In the genomic region with DNA sequence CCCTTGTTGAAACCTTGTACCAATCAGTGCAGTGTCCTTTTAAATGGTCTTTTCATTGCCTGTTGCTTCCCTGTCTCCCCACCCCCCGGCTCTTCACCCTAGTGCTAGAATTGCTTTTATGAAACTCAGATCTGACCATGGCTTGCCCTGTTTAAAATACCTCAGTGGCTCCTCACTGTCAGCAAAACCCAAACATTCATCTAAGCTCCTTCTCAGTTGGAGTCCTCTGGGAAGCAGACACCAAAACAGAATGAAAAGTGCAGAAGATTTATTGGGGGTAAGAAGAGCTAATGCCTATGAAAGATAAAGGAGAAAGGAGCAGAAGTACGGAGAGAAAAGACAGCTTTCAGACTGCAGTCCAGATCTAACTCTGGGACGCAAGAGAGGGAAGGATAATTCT, we compare ENCODE assay signal across 14 cellular contexts. TPM values are rescaled to one million over a fixed set of nuclear protein-coding genes. Genes with fewer than 3 reads are reported as not detected.
DNase-seq lines count a peak whose midpoint lies in the region; ATAC-seq and TF ChIP-seq lines count a peak whose summit lies in the region.
"Had no signal": no experiment of that assay in that cellular context is flagged by ENCODE, and none has a peak within 500 bp of the region (broad histone marks: within the 10 kb centered on the region; RNA-seq: fewer than 3 reads in every experiment).

No MANE protein-coding gene starts in this region.

- 67 to 90% (median 74%) methylated on average over 3 of the region's 3 CpGs for WGBS in stomach, 5 donors

- intact Hi-C loops in lower lobe of right lung (cut with DNase I) (no loop called here), stomach (cut with DNase I; ENCODE audit: low total_unique reads) (no loop called here)

- TF ChIP-seq EP300 in stomach (IDR thresholded peaks at IDR 0.05) = no peak

- no peak for TF ChIP-seq CTCF in lower lobe of right lung (IDR thresholded peaks at IDR 0.05)
- TF ChIP-seq CTCF in stomach (IDR thresholded peaks at IDR 0.05) = no peak

- no peak for DNase-seq in activated CD8-positive, alpha-beta memory T cell treated with anti-CD3 and anti-CD28 coated beads, Interleukin-2, amount 10 ng/mL, durations not matched to agents 7 days and 5 days
- DNase-seq in activated CD8-positive, alpha-beta memory T cell treated with anti-CD3 and anti-CD28 coated beads, Interleukin-2, amount 50 U/mL, for 48 hours = no peak
- no peak for DNase-seq in activated naive CD8-positive, alpha-beta T cell treated with anti-CD3 and anti-CD28 coated beads, Interleukin-2, amount 10 ng/mL, durations not matched to agents 7 days and 5 days
- no peak for DNase-seq in lower lobe of right lung
- no peak for DNase-seq in stomach
- no peak for DNase-seq in HT-29 (ENCODE audit: low spot score)
- DNase-seq in NCI-H1436 (lab: John Stamatoyannopoulos, UW) = no peak
- DNase-seq in SHP77 (lab: John Stamatoyannopoulos, UW) = no peak
- DNase-seq: activated T-cell treated with anti-CD3 and anti-CD28 coated beads for 4 hours, brain microvascular endothelial cell, DMS53, NCI-H1092, NCI-H524 treated with DMSO at 0.1 percent for 48 hours had no signal

- CTCF ChIA-PET in activated CD8-positive, alpha-beta memory T cell treated with anti-CD3 and anti-CD28 coated beads, Interleukin-2, amount 10 ng/mL, durations not matched to agents 7 days and 5 days (lab: Charles Lee) = interaction anchor here (5.9 to 7.4 kb wide), 3 partner anchors 9 to 31 kb away, joined by 38 to 71 read pairs (median 63); no protein-coding TSS in a partner anchor

- no peaks in the 10 kb centered on the region for H3K9me3 Mint-ChIP-seq in activated CD8-positive, alpha-beta memory T cell treated with anti-CD3 and anti-CD28 coated beads, Interleukin-2, amount 10 ng/mL, durations not matched to agents 7 days and 5 days (ENCODE audit: low read depth)
- H3K9me3 Mint-ChIP-seq in activated naive CD8-positive, alpha-beta T cell treated with anti-CD3 and anti-CD28 coated beads, Interleukin-2, amount 10 ng/mL, durations not matched to agents 7 days and 5 days = no peaks in the 10 kb centered on the region

- H3K36me3 ChIP-seq in lower lobe of right lung (no peaks in the 10 kb centered on the region), stomach (peaks cover 0 to 3% (median 0%) of the 10 kb centered on the region in 4 donors)
- H3K36me3 ChIP-seq: brain microvascular endothelial cell had no signal

- H3K27ac ChIP-seq in lower lobe of right lung (peak overlapping the region; percentile 26), stomach (peak overlapping the region; percentile 45 to 80 (median 63))
- H3K27ac ChIP-seq: brain microvascular endothelial cell had no signal

- no peak for TF ChIP-seq POLR2A in stomach (IDR thresholded peaks at IDR 0.05)

- H3K27me3 Mint-ChIP-seq in activated CD8-positive, alpha-beta memory T cell treated with anti-CD3 and anti-CD28 coated beads, Interleukin-2, amount 10 ng/mL, durations not matched to agents 7 days and 5 days = no peaks in the 10 kb centered on the region
- no peaks in the 10 kb centered on the region for H3K27me3 Mint-ChIP-seq in activated naive CD8-positive, alpha-beta T cell treated with anti-CD3 and anti-CD28 coated beads, Interleukin-2, amount 10 ng/mL, durations not matched to agents 7 days and 5 days

- POLR2A ChIA-PET in activated naive CD8-positive, alpha-beta T cell treated with anti-CD3 and anti-CD28 coated beads, Interleukin-2, amount 10 ng/mL, durations not matched to agents 7 days and 5 days (lab: Charles Lee) = interaction anchor here (1.2 to 5.9 kb wide), 3 partner anchors 14 to 46 kb away, joined by 4 to 45 read pairs (median 32); no protein-coding TSS in a partner anchor

- peaks cover 89% of the 10 kb centered on the region for H3K4me1 Mint-ChIP-seq in activated CD8-positive, alpha-beta memory T cell treated with anti-CD3 and anti-CD28 coated beads, Interleukin-2, amount 10 ng/mL, durations not matched to agents 7 days and 5 days
- peaks cover 77% of the 10 kb centered on the region for H3K4me1 Mint-ChIP-seq in activated naive CD8-positive, alpha-beta T cell treated with anti-CD3 and anti-CD28 coated beads, Interleukin-2, amount 10 ng/mL, durations not matched to agents 7 days and 5 days

- H3K9me3 ChIP-seq in lower lobe of right lung (no peaks in the 10 kb centered on the region), stomach (no peaks in the 10 kb centered on the region)

- ATAC-seq in activated CD8-positive, alpha-beta memory T cell treated with anti-CD3 and anti-CD28 coated beads, Interleukin-2, amount 10 ng/mL, durations not matched to agents 7 days and 5 days = no peak
- ATAC-seq in activated naive CD8-positive, alpha-beta T cell treated with anti-CD3 and anti-CD28 coated beads, Interleukin-2, amount 10 ng/mL, durations not matched to agents 7 days and 5 days (ENCODE audit: low read depth) = no peak
- ATAC-seq in lower lobe of right lung = no peak
- ATAC-seq: sciatic nerve had no signal

- H3K4me3 Mint-ChIP-seq in activated CD8-positive, alpha-beta memory T cell treated with anti-CD3 and anti-CD28 coated beads, Interleukin-2, amount 10 ng/mL, durations not matched to agents 7 days and 5 days = no peak overlapping the region
- H3K4me3 Mint-ChIP-seq in activated naive CD8-positive, alpha-beta T cell treated with anti-CD3 and anti-CD28 coated beads, Interleukin-2, amount 10 ng/mL, durations not matched to agents 7 days and 5 days = no peak overlapping the region

- H3K27me3 ChIP-seq in lower lobe of right lung (ENCODE audit: low read depth) (no peaks in the 10 kb centered on the region), stomach (no peaks in the 10 kb centered on the region)
- H3K27me3 ChIP-seq: brain microvascular endothelial cell had no signal

- H3K36me3 Mint-ChIP-seq in activated CD8-positive, alpha-beta memory T cell treated with anti-CD3 and anti-CD28 coated beads, Interleukin-2, amount 10 ng/mL, durations not matched to agents 7 days and 5 days = peaks cover 55% of the 10 kb centered on the region
- peaks cover 48% of the 10 kb centered on the region for H3K36me3 Mint-ChIP-seq in activated naive CD8-positive, alpha-beta T cell treated with anti-CD3 and anti-CD28 coated beads, Interleukin-2, amount 10 ng/mL, durations not matched to agents 7 days and 5 days

- H3K4me1 ChIP-seq in lower lobe of right lung (peaks cover 99% of the 10 kb centered on the region), stomach (peaks cover 63 to 99% (median 85%) of the 10 kb centered on the region in 4 donors)

- H3K4me3 ChIP-seq in lower lobe of right lung = no peak overlapping the region
- H3K4me3 ChIP-seq in stomach = no peak overlapping the region

- H3K27ac Mint-ChIP-seq in activated CD8-positive, alpha-beta memory T cell treated with anti-CD3 and anti-CD28 coated beads, Interleukin-2, amount 10 ng/mL, durations not matched to agents 7 days and 5 days = peak overlapping the region; percentile 5
- peak overlapping the region; percentile 14 for H3K27ac Mint-ChIP-seq in activated naive CD8-positive, alpha-beta T cell treated with anti-CD3 and anti-CD28 coated beads, Interleukin-2, amount 10 ng/mL, durations not matched to agents 7 days and 5 days

RNA-seq across cellular contexts. Expression of a gene that starts 56.2 kb away (rescaled TPM):
- 100 to 1,000 TPM; 205 to 223 TPM for total RNA-seq in activated CD8-positive, alpha-beta memory T cell treated with anti-CD3 and anti-CD28 coated beads, Interleukin-2, amount 10 ng/mL, durations not matched to agents 7 days and 5 days
- 100 to 1,000 TPM; 228 to 238 TPM for total RNA-seq in activated naive CD8-positive, alpha-beta T cell treated with anti-CD3 and anti-CD28 coated beads, Interleukin-2, amount 10 ng/mL, durations not matched to agents 7 days and 5 days
- total RNA-seq in lower lobe of right lung = 81.2 TPM
- total RNA-seq in stomach = 100 to 1,000 TPM in 2 of 5 donors, 10 to 100 TPM in 3; 18.0 to 256 (median 91.5) TPM
- 10 to 100 TPM; 17.1 to 80.2 (median 49.1) TPM for polyA plus RNA-seq in stomach
- 52.0 and 58.7 TPM in 2 replicates for total RNA-seq in HT-29 (2014; rRNA removed; shearing (Covaris generic))
